ENCODE assay signal across 9 cellular contexts in genomic region chr10:71218046-71218832, GRCh38. TPM values are rescaled to one million over a fixed set of nuclear protein-coding genes. Genes with fewer than 3 reads are reported as not detected.
DNase-seq lines count a peak whose midpoint lies in the region; ATAC-seq and TF ChIP-seq lines count a peak whose summit lies in the region.
"Had no signal": no experiment of that assay in that cellular context is flagged by ENCODE, and none has a peak within 500 bp of the region (broad histone marks: within the 10 kb centered on the region; RNA-seq: fewer than 3 reads in every experiment).

No MANE protein-coding gene starts in this region.

- no peak for TF ChIP-seq CTCF in fibroblast of villous mesenchyme (IDR thresholded peaks at IDR 0.05; ENCODE audit: insufficient read depth, low read depth, low read length)

- peak; percentile 93 for DNase-seq in DMS53 (lab: John Stamatoyannopoulos, UW)
- peak; percentile 37 for DNase-seq in RKO (ENCODE audit: low spot score)
- DNase-seq in fibroblast of villous mesenchyme (ENCODE audit: low read depth): peak; percentile 64
- DNase-seq in posterior vena cava (ENCODE audit: low spot score): peak; percentile 57
- no peak for DNase-seq in activated CD4-positive, alpha-beta T cell treated with anti-CD3 and anti-CD28 coated beads for 48 hours
- no peak for DNase-seq in dedifferentiated amniotic fluid mesenchymal stem cell (ENCODE audit: extremely low spot score)
- DNase-seq: activated naive CD4-positive, alpha-beta T cell had no signal

- intact Hi-C loops in posterior vena cava (cut with DNase I): no loop called here

- ATAC-seq in HG02610 (IDR thresholded peaks at IDR 0.05; ENCODE audit: unreplicated experiment) (no peak), GM19035 (IDR thresholded peaks at IDR 0.05; ENCODE audit: unreplicated experiment) (no peak)

- peak overlapping the region; percentile 56 for H3K4me3 ChIP-seq in fibroblast of villous mesenchyme (ENCODE audit: low read depth, low read length)

RNA-seq across cellular contexts. Expression of gene UNC5B, which starts 5.9 kb away (rescaled TPM):
- 9.9 and 37.0 TPM in 2 replicates for total RNA-seq in fibroblast of villous mesenchyme
- 1 to 10 TPM; 7.1 to 8.4 TPM for total RNA-seq in posterior vena cava

Comparison
In these comparisons a context has a peak if more than half of its experiments do, and no peak if none do; other contexts are left out.
1. DNase-seq: peak in DMS53 (single experiment), RKO (single experiment), fibroblast of villous mesenchyme (single experiment) and posterior vena cava (single experiment); none in activated CD4-positive, alpha-beta T cell treated with anti-CD3 and anti-CD28 coated beads for 48 hours (single experiment) and dedifferentiated amniotic fluid mesenchymal stem cell (single experiment).